In the genomic region with DNA sequence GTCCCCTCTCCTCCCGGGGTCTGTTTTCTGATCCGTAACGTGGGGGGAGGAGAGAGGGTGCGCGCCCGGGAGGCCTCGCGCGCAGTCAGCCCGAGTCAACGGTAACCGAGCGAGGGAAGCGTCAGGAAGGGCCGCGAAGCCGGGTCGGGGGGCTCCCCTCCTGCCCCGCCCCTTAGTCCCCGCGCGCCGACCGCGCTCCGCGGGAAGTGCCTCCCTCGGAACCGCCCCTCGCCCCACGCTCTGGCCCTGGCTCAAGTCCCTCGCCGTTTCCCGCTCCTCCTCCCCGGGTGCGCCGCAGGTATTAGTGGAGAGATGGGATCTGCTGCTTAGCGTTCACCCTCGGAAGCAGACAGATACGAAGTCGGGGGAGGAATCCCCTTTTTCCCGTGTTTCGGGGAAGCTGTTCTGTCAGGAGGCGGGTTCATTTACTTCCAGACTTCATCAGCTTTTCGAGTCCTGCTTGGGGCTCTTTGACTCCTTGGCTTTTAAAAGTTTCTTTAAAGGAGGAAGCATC, we compare ENCODE assay signal across 8 cellular contexts. TPM values are rescaled to one million over a fixed set of nuclear protein-coding genes. Genes with fewer than 3 reads are reported as not detected.
DNase-seq lines count a peak whose midpoint lies in the region; ATAC-seq and TF ChIP-seq lines count a peak whose summit lies in the region.

No MANE protein-coding gene starts in this region.

- H3K9ac ChIP-seq in OCI-LY3 (ENCODE audit: low read length) = peak overlapping the region; percentile 98

- peak overlapping the region; percentile 97 for H3K4me2 ChIP-seq in OCI-LY3 (ENCODE audit: low read length)

- ATAC-seq in HG02885 (IDR thresholded peaks at IDR 0.05; ENCODE audit: poor library complexity, unreplicated experiment) (peak; percentile 23), Right ventricle myocardium superior (ENCODE audit: poor library complexity) (peak; percentile 54), HG03469 (IDR thresholded peaks at IDR 0.05; ENCODE audit: unreplicated experiment) (no peak)

- H3K79me2 ChIP-seq in OCI-LY3 (ENCODE audit: low read length) = peaks cover 58% of the 10 kb centered on the region

- peaks cover 40% of the 10 kb centered on the region for H3K4me1 ChIP-seq in OCI-LY3 (ENCODE audit: low read length)

- no peak for TF ChIP-seq CTCF in OCI-LY3 (IDR thresholded peaks at IDR 0.05; ENCODE audit: low read depth, low read length)

- H3K27me3 ChIP-seq in OCI-LY3 (ENCODE audit: low read depth, low read length) = no peaks in the 10 kb centered on the region

- peak overlapping the region; percentile 78 for H3K27ac ChIP-seq in OCI-LY3 (ENCODE audit: low read length)

- H4K20me1 ChIP-seq in OCI-LY3 (ENCODE audit: insufficient read depth, low read length) = peaks cover 50% of the 10 kb centered on the region

- no peak overlapping the region for H2AFZ ChIP-seq in OCI-LY3 (ENCODE audit: low read depth, low read length)

- no peaks in the 10 kb centered on the region for H3K9me3 ChIP-seq in OCI-LY3 (ENCODE audit: insufficient read depth, low read length)

- DNase-seq in NCI-H2081 (lab: John Stamatoyannopoulos, UW) (peak; percentile 41 to 63), NCI-H2081 treated with DMSO at 0.1 percent for 48 hours (lab: John Stamatoyannopoulos, UW) (no peak), activated gamma-delta T cell (lab: John Stamatoyannopoulos, UW) (peak; percentile 48), Right ventricle myocardium superior (peak; percentile 67), posterior vena cava (ENCODE audit: low spot score) (peak; percentile 91)

- H3K36me3 ChIP-seq in OCI-LY3 (replicated peaks; ENCODE audit: low read depth, low read length) = peaks cover 27% of the 10 kb centered on the region

- H3K4me3 ChIP-seq in OCI-LY3 (ENCODE audit: low read length) = peak overlapping the region; percentile 97

- intact Hi-C loops in Right ventricle myocardium superior (cut with DNase I) (no loop called here), posterior vena cava (cut with DNase I) (no loop called here)

RNA-seq across cellular contexts. Expression of a gene that starts 0.8 kb away (rescaled TPM):
- 113 TPM for total RNA-seq in Right ventricle myocardium superior
- total RNA-seq in posterior vena cava = 100 to 1,000 TPM; 118 to 119 TPM

RNA-seq across cellular contexts. Expression of a gene that starts 32.4 kb away (rescaled TPM):
- total RNA-seq in Right ventricle myocardium superior (100.0 TPM), posterior vena cava (10 to 100 TPM; 50.3 to 57.6 TPM)

RNA-seq across cellular contexts. Expression of a gene that starts 55.4 kb away (rescaled TPM):
- total RNA-seq in Right ventricle myocardium superior (136 TPM), posterior vena cava (10 to 100 TPM; 83.1 to 86.9 TPM)

RNA-seq across cellular contexts. Expression of a gene that starts 56.9 kb away (rescaled TPM):
- total RNA-seq in Right ventricle myocardium superior (0.70 TPM), posterior vena cava (1 to 10 TPM; 1.5 to 2.6 TPM)
